Comparison of ENCODE assay signal across 27 cellular contexts in genomic region chr17:6461246-6461645, GRCh38. TPM values are rescaled to one million over a fixed set of nuclear protein-coding genes. Genes with fewer than 3 reads are reported as not detected.
DNase-seq lines count a peak whose midpoint lies in the region; ATAC-seq and TF ChIP-seq lines count a peak whose summit lies in the region.
"Had no signal": no experiment of that assay in that cellular context is flagged by ENCODE, and none has a peak within 500 bp of the region (broad histone marks: within the 10 kb centered on the region; RNA-seq: fewer than 3 reads in every experiment).

No MANE protein-coding gene starts in this region.

- peak overlapping the region; percentile 33 for H2BK5ac ChIP-seq in neuronal stem cell (ENCODE audit: low read length)

- H3K4me3 Mint-ChIP-seq in WTC11: no peak overlapping the region

- H3K4me1 ChIP-seq in heart right ventricle: peaks cover 0 to 13% (median 7%) of the 10 kb centered on the region in 9 donors
- H3K4me1 ChIP-seq in iPS-15b (ENCODE audit: control insufficient read depth, insufficient read depth, low read length): peaks cover 7% of the 10 kb centered on the region
- H3K4me1 ChIP-seq in neuronal stem cell (ENCODE audit: control insufficient read depth in 2 of 2, insufficient read depth in 1 of 2, low read depth in 1 of 2, low read length in 2 of 2): peaks cover 24 to 30% of the 10 kb centered on the region in 2 donors
- peaks cover 0 to 11% (median 5%) of the 10 kb centered on the region in 4 donors for H3K4me1 ChIP-seq in tibial artery

- peak overlapping the region; percentile 64 for H2AK5ac ChIP-seq in neuronal stem cell (ENCODE audit: low read depth, low read length)

- H3K27ac Mint-ChIP-seq in WTC11: peak overlapping the region; percentile 32; the same call in 1 of the 2 replicates

- H3K27me3 ChIP-seq in heart right ventricle (peaks cover 0 to 10% (median 6%) of the 10 kb centered on the region in 7 donors), iPS-15b (ENCODE audit: control insufficient read depth, insufficient read depth, low read length) (no peaks in the 10 kb centered on the region), neuronal stem cell (ENCODE audit: control insufficient read depth in 3 of 3, insufficient read depth in 3 of 3, low read depth in 1 of 3, low read length in 3 of 3) (no peaks in the 10 kb centered on the region), tibial artery (peaks cover 0 to 5% of the 10 kb centered on the region in 2 donors)
- H3K27me3 ChIP-seq: MG63 had no signal

- CTCF ChIA-PET in WTC11 (lab: Charles Lee): interaction anchor here (1.0 to 4.5 kb wide), 2 partner anchors 11 to 34 kb away, joined by 4 to 36 read pairs; no protein-coding TSS in a partner anchor

- H3K4ac ChIP-seq in neuronal stem cell (ENCODE audit: low read length): no peak overlapping the region

- WGBS in heart right ventricle, 2 donors: 94% methylated on average over 14 of the region's 14 CpGs
- WGBS in neuronal stem cell (ENCODE audit: extremely low coverage in 2 of 2, insufficient read length in 2 of 2, insufficient replicate concordance in 1 of 2), 2 donors: no CpG with 5 or more reads among the region's 14 CpGs

- no peak overlapping the region for H4K8ac ChIP-seq in neuronal stem cell (ENCODE audit: low read depth, low read length)

- H3K27me3 Mint-ChIP-seq in WTC11 (ENCODE audit: low read depth): no peaks in the 10 kb centered on the region; the same call in 1 of the 2 replicates

- no peaks in the 10 kb centered on the region for H3K36me3 ChIP-seq in heart right ventricle
- H3K36me3 ChIP-seq in iPS-15b (ENCODE audit: control insufficient read depth, insufficient read depth, low read length): no peaks in the 10 kb centered on the region
- H3K36me3 ChIP-seq in neuronal stem cell (replicated peaks in 1 of 2; ENCODE audit: control insufficient read depth in 2 of 2, insufficient read depth in 2 of 2, low read length in 2 of 2): no peaks in the 10 kb centered on the region
- peaks cover 0 to 3% (median 0%) of the 10 kb centered on the region in 3 donors for H3K36me3 ChIP-seq in tibial artery
- H3K36me3 ChIP-seq: MG63 had no signal

- POLR2A ChIA-PET in WTC11 (lab: Charles Lee): interaction anchor here (1.0 kb wide), 1 partner anchor 17 kb away, joined by 3 read pairs; the partner anchor contains the start of gene PIMREG

- no peak overlapping the region for H4K91ac ChIP-seq in neuronal stem cell (ENCODE audit: low read depth, low read length, poor library complexity)

- ATAC-seq in left ventricle myocardium superior (no peak), heart right ventricle (no peak), WTC11 (no peak), left lobe of liver (no peak)
- ATAC-seq: HepG2, K562 had no signal

- H3K9me3 Mint-ChIP-seq in WTC11: no peaks in the 10 kb centered on the region
- H3K9me3 Mint-ChIP-seq: CD8-positive, alpha-beta memory T cell had no signal

- peak overlapping the region; percentile 6 for H3K23ac ChIP-seq in neuronal stem cell (ENCODE audit: low read depth, low read length, poor library complexity)

- peak; percentile 20 for DNase-seq in left ventricle myocardium superior
- no peak for DNase-seq in heart right ventricle
- no peak for DNase-seq in WTC11 (ENCODE audit: low spot score)
- no peak for DNase-seq in neuronal stem cell (ENCODE audit: low spot score)
- DNase-seq in tibial artery: no peak
- no peak for DNase-seq in COLO668 (lab: John Stamatoyannopoulos, UW; ENCODE audit: unreplicated experiment)
- no peak for DNase-seq in left lobe of liver (ENCODE audit: low spot score)
- DNase-seq: AML-193; C1 segment of cervical spinal cord; CD8-positive, alpha-beta memory T cell; DMS53; GDM1; MG63; NCI-H1417; NCI-H187; NCI-H2107; NCI-H446 treated with DMSO at 0.1 percent for 48 hours; NCI-H526 treated with DMSO at 0.1 percent for 48 hours; SIG-M5 had no signal

- H2BK12ac ChIP-seq in neuronal stem cell (ENCODE audit: low read length): peak overlapping the region; percentile 48

- H3K9ac ChIP-seq in iPS-15b (ENCODE audit: low read depth, low read length): no peak overlapping the region
- peak overlapping the region; percentile 32 for H3K9ac ChIP-seq in neuronal stem cell (ENCODE audit: low read depth, low read length, poor library complexity)

- TF ChIP-seq CTCF in heart right ventricle (IDR thresholded peaks at IDR 0.05): no peak
- TF ChIP-seq CTCF in WTC11 (IDR thresholded peaks at IDR 0.05): no peak
- TF ChIP-seq CTCF in tibial artery (IDR thresholded peaks at IDR 0.05): no peak

- intact Hi-C loops in left ventricle myocardium superior (cut with micrococcal nuclease) (no loop called here), heart right ventricle (cut with DNase I) (no loop called here), tibial artery (cut with DNase I; ENCODE audit: low total_unique reads) (no loop called here)

- no peaks in the 10 kb centered on the region for H3K36me3 Mint-ChIP-seq in WTC11
- H3K36me3 Mint-ChIP-seq: CD8-positive, alpha-beta memory T cell had no signal

- no peak overlapping the region for H3K4me3 ChIP-seq in heart right ventricle
- H3K4me3 ChIP-seq in iPS-15b (ENCODE audit: low read depth, low read length): peak overlapping the region; percentile 10
- no peak overlapping the region for H3K4me3 ChIP-seq in neuronal stem cell (ENCODE audit: low read length in 2 of 2)
- no peak overlapping the region for H3K4me3 ChIP-seq in tibial artery
- H3K4me3 ChIP-seq: K562, MG63 had no signal

- peak overlapping the region; percentile 52 for H2AFZ ChIP-seq in neuronal stem cell (ENCODE audit: low read length)

- no peaks in the 10 kb centered on the region for H3K9me3 ChIP-seq in heart right ventricle
- H3K9me3 ChIP-seq in iPS-15b (ENCODE audit: control insufficient read depth, insufficient read depth, low read length): no peaks in the 10 kb centered on the region
- H3K9me3 ChIP-seq in neuronal stem cell (replicated peaks in 1 of 2; ENCODE audit: control insufficient read depth in 2 of 2, insufficient read depth in 1 of 2, low read depth in 1 of 2, low read length in 2 of 2): no peaks in the 10 kb centered on the region
- H3K9me3 ChIP-seq in tibial artery: no peaks in the 10 kb centered on the region
- H3K9me3 ChIP-seq: MG63 had no signal

- H3K27ac ChIP-seq in heart right ventricle (no peak overlapping the region), neuronal stem cell (replicated peaks; ENCODE audit: low read length) (peak overlapping the region; percentile 63), tibial artery (no peak overlapping the region)

- peaks cover 23% of the 10 kb centered on the region for H3K4me1 Mint-ChIP-seq in WTC11

- H3K4me2 ChIP-seq in neuronal stem cell (ENCODE audit: insufficient read depth, low read length, poor library complexity, severe bottlenecking): no peak overlapping the region

- H3K79me1 ChIP-seq in neuronal stem cell (ENCODE audit: low read depth, low read length): no peaks in the 10 kb centered on the region

- H2BK15ac ChIP-seq in neuronal stem cell (ENCODE audit: low read length): peak overlapping the region; percentile 71

- H3K18ac ChIP-seq in neuronal stem cell (ENCODE audit: low read length): peak overlapping the region; percentile 92

- peak overlapping the region; percentile 41 for H3K14ac ChIP-seq in neuronal stem cell (ENCODE audit: low read length)

- peak overlapping the region; percentile 6 for H2BK120ac ChIP-seq in neuronal stem cell (ENCODE audit: low read depth, low read length)

TF ChIP-seq in WTC11, 78 proteins besides CTCF, POLR2A, EP300 and RAD21 (continues in another document):
- TF ChIP-seq, protein P1, sequence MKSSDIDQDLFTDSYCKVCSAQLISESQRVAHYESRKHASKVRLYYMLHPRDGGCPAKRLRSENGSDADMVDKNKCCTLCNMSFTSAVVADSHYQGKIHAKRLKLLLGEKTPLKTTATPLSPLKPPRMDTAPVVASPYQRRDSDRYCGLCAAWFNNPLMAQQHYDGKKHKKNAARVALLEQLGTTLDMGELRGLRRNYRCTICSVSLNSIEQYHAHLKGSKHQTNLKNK (CRISPR knock-in tag; IDR thresholded peaks at IDR 0.05): no peak
- TF ChIP-seq USF2 (CRISPR knock-in tag; IDR thresholded peaks at IDR 0.05) (no peak), IRF2 (CRISPR knock-in tag; IDR thresholded peaks at IDR 0.05; ENCODE audit: borderline replicate concordance, low read depth) (no peak), ZNF396 (CRISPR knock-in tag; IDR thresholded peaks at IDR 0.05; ENCODE audit: borderline replicate concordance) (no peak), IRF1 (CRISPR knock-in tag; IDR thresholded peaks at IDR 0.05) (no peak), SP1 (CRISPR knock-in tag; conservative IDR thresholded peaks at IDR 0.05) (no peak), TEAD1 (CRISPR knock-in tag; IDR thresholded peaks at IDR 0.05) (no peak)

RNA-seq across cellular contexts. Expression of gene PIMREG, which starts 17.0 kb away (rescaled TPM):
- total RNA-seq in left ventricle myocardium superior (not detected), heart right ventricle (1 to 10 TPM in 1 of 10 donors, under 1 TPM in 4, not detected in 5; 0.21 to 4.0 (median 0.74) TPM), WTC11 (2021) (92.2 to 102 TPM (median 99.3 TPM) in 3 replicates), left lobe of liver (0.23 TPM)
- polyA plus RNA-seq in heart right ventricle: under 1 TPM in 1 of 2 donors, not detected in 1; 0.25 TPM
- 103 TPM for polyA plus RNA-seq in neuronal stem cell (2013, experiment 1 of 2)
- polyA plus RNA-seq in neuronal stem cell (2013, experiment 2 of 2): 98.6 TPM
- polyA plus RNA-seq: CD8-positive, alpha-beta memory T cell had no signal

RNA-seq across cellular contexts. Expression of gene AIPL1, which starts 26.3 kb away (rescaled TPM):
- not detected for total RNA-seq in left ventricle myocardium superior
- not detected for total RNA-seq in heart right ventricle
- under 1 TPM in 1 of 2 donors, not detected in 1; 0.01 TPM for polyA plus RNA-seq in heart right ventricle
- 0.32 to 0.71 TPM (median 0.46 TPM) in 3 replicates for total RNA-seq in WTC11 (2021)
- 0.26 TPM for polyA plus RNA-seq in neuronal stem cell (2013, experiment 1 of 2)
- 0.35 TPM for polyA plus RNA-seq in neuronal stem cell (2013, experiment 2 of 2)
- not detected for total RNA-seq in left lobe of liver
- total RNA-seq: A172; CD8-positive, alpha-beta memory T cell; H4; HepG2; K562; LHCN-M2; RPMI7951 had no signal
- polyA plus RNA-seq: AG04450; CD8-positive, alpha-beta memory T cell; HepG2; K562 had no signal

Comparison
In these comparisons a context has a peak if more than half of its experiments do, and no peak if none do; other contexts are left out.
1. RNA of gene PIMREG, which starts 17.0 kb away (total RNA-seq): 92.2 to 102 TPM in WTC11; 0.23 TPM in left lobe of liver (single experiment), 0.21 to 4.0 TPM in heart right ventricle and not detected in left ventricle myocardium superior (single experiment); every median in the first group is over 10 times any median in the second.